9 cellular contexts compared by ENCODE assay signal in genomic region chr1:159891275-159892157, GRCh38. TPM values are rescaled to one million over a fixed set of nuclear protein-coding genes. Genes with fewer than 3 reads are reported as not detected.
DNase-seq lines count a peak whose midpoint lies in the region; ATAC-seq and TF ChIP-seq lines count a peak whose summit lies in the region.
"Had no signal": no experiment of that assay in that cellular context is flagged by ENCODE, and none has a peak within 500 bp of the region (broad histone marks: within the 10 kb centered on the region; RNA-seq: fewer than 3 reads in every experiment).

No MANE protein-coding gene starts in this region.

- no peaks in the 10 kb centered on the region for H3F3A ChIP-seq in OCI-LY1 (ENCODE audit: insufficient read depth, low read length)

- H3K79me2 ChIP-seq in OCI-LY1 (ENCODE audit: insufficient read depth, low read length), result no peaks in the 10 kb centered on the region

- no peak overlapping the region for H3K14ac ChIP-seq in IMR-90 (replicated peaks; ENCODE audit: low read depth, low read length)

- intact Hi-C loops in IMR-90 (cut with micrococcal nuclease), result loop anchor here (1.0 to 2.0 kb wide), 7 partner anchors 33 to 731 kb away; partner anchors contain the start of genes DUSP23 and TAGLN2

- H3K4me3 ChIP-seq in IMR-90 (ENCODE audit: insufficient read depth, low read depth, low read length), result no peak overlapping the region
- H3K4me3 ChIP-seq in OCI-LY1 (ENCODE audit: low read depth, low read length, poor library complexity, severe bottlenecking), result no peak overlapping the region
- no peak overlapping the region for H3K4me3 ChIP-seq in epithelial cell of proximal tubule (ENCODE audit: low read depth, low read length)

- no peak overlapping the region for H3K9ac ChIP-seq in IMR-90 (ENCODE audit: low read depth, low read length)
- H3K9ac ChIP-seq in OCI-LY1 (ENCODE audit: low read length), result no peak overlapping the region

- H3K4me3 Mint-ChIP-seq in naive thymus-derived CD8-positive, alpha-beta T cell, result no peak overlapping the region
- no peak overlapping the region for H3K4me3 Mint-ChIP-seq in stimulated activated effector memory CD8-positive, alpha-beta T cell treated with anti-CD3 and anti-CD28 coated beads, Interleukin-12 subunit alpha, Interleukin-12 subunit beta, amount 100 ng/mL, for 72 hours

- H3K9me3 ChIP-seq in IMR-90 (ENCODE audit: control insufficient read depth, insufficient read depth, low read length), result no peaks in the 10 kb centered on the region
- no peaks in the 10 kb centered on the region for H3K9me3 ChIP-seq in OCI-LY1 (ENCODE audit: low read length)

- H2AK5ac ChIP-seq in IMR-90 (ENCODE audit: low read depth, low read length), result 0 out of 2 replicates have a peak overlapping the region, but pooled peaks have one; percentile 37

- H4K8ac ChIP-seq in IMR-90 (ENCODE audit: low read depth in 2 of 2, low read length in 2 of 2), result peak overlapping the region in 1 of 2 experiments; percentile 11; a peak in 2 of 4 replicates

- H3K9me1 ChIP-seq in IMR-90 (ENCODE audit: insufficient read depth, low read length), result peaks cover 4% of the 10 kb centered on the region

- POLR2A ChIA-PET in IMR-90 (lab: Charles Lee; ENCODE audit: unreplicated experiment), result interaction anchor here (1.0 kb wide), 1 partner anchor 91 kb away, joined by 3 read pairs; no protein-coding TSS in a partner anchor
- POLR2A ChIA-PET in naive thymus-derived CD8-positive, alpha-beta T cell (lab: Charles Lee), result interaction anchor here (0.6 to 3.1 kb wide), 4 partner anchors 18 to 92 kb away, joined by 3 to 18 read pairs (median 4); partner anchors contain the start of gene TAGLN2

- H3K9me3 Mint-ChIP-seq in naive thymus-derived CD8-positive, alpha-beta T cell, result no peaks in the 10 kb centered on the region
- no peaks in the 10 kb centered on the region for H3K9me3 Mint-ChIP-seq in stimulated activated effector memory CD8-positive, alpha-beta T cell treated with anti-CD3 and anti-CD28 coated beads, Interleukin-12 subunit alpha, Interleukin-12 subunit beta, amount 100 ng/mL, for 72 hours

- no peaks in the 10 kb centered on the region for H3K36me3 ChIP-seq in IMR-90 (ENCODE audit: control insufficient read depth, insufficient read depth, low read length)
- no peaks in the 10 kb centered on the region for H3K36me3 ChIP-seq in OCI-LY1 (ENCODE audit: insufficient read depth, low read length)

- CTCF ChIA-PET in IMR-90 (lab: Yijun Ruan, JAX), result interaction anchor here (0.6 to 9.2 kb wide), 28 partner anchors 9 to 730 kb away, joined by 3 to 150 read pairs (median 4); partner anchors contain the start of gene DUSP23

- peak overlapping the region; percentile 81 for H2AK9ac ChIP-seq in IMR-90 (replicated peaks; ENCODE audit: low read depth, low read length, poor library complexity)

- TF ChIP-seq CTCF in IMR-90 (conservative IDR thresholded peaks at IDR 0.05; ENCODE audit: low read depth, low read length) (peak; percentile 100; the same call in 1 of the 2 replicates), OCI-LY1 (IDR thresholded peaks at IDR 0.05; ENCODE audit: low read length) (peak; percentile 98), epithelial cell of proximal tubule (conservative IDR thresholded peaks at IDR 0.05; ENCODE audit: low read depth, low read length) (peak; percentile 100)

- H4K20me1 ChIP-seq in IMR-90 (ENCODE audit: insufficient read depth, low read length) (0 out of 2 replicates have a peak, but pooled peaks cover 3% of the 10 kb centered on the region), OCI-LY1 (ENCODE audit: insufficient read depth, low read length) (no peaks in the 10 kb centered on the region)

- H3K56ac ChIP-seq in IMR-90 (ENCODE audit: extremely low read depth, insufficient read depth, low read length), result no peak overlapping the region

- 0 out of 3 replicates have a peak overlapping the region, but pooled peaks have one; percentile 1 for H2BK15ac ChIP-seq in IMR-90 (ENCODE audit: low read depth, low read length)

- no peak overlapping the region for H4K91ac ChIP-seq in IMR-90 (ENCODE audit: insufficient read depth, low read depth, low read length)

- H3K27ac ChIP-seq in IMR-90 (ENCODE audit: insufficient read depth, low read length) (no peak overlapping the region), OCI-LY1 (ENCODE audit: low read depth, low read length, poor library complexity, severe bottlenecking) (no peak overlapping the region)

- H3K27ac Mint-ChIP-seq in naive thymus-derived CD8-positive, alpha-beta T cell, result peak overlapping the region in 5 of 10 donors; percentile 7 to 76 (median 50)
- H3K27ac Mint-ChIP-seq in stimulated activated effector memory CD8-positive, alpha-beta T cell treated with anti-CD3 and anti-CD28 coated beads, Interleukin-12 subunit alpha, Interleukin-12 subunit beta, amount 100 ng/mL, for 72 hours, result no peak overlapping the region

- no peak overlapping the region for H3K18ac ChIP-seq in IMR-90 (ENCODE audit: low read depth, low read length)

- in situ Hi-C loops in IMR-90 (cut with MboI; ENCODE audit: low sequenced_read_pairs), result loop anchor here (5.0 to 25.0 kb wide), 2 partner anchors 94 to 679 kb away; partner anchors contain the start of gene ACKR1

- no peaks in the 10 kb centered on the region for H3K9me2 ChIP-seq in OCI-LY1 (ENCODE audit: low read depth, low read length)

- H3K4me2 ChIP-seq in IMR-90 (ENCODE audit: low read depth, low read length), result no peak overlapping the region
- no peak overlapping the region for H3K4me2 ChIP-seq in OCI-LY1 (ENCODE audit: low read length)

- H2BK120ac ChIP-seq in IMR-90 (ENCODE audit: low read depth, low read length), result 0 out of 2 replicates have a peak overlapping the region, but pooled peaks have one; percentile 0

- H3K23ac ChIP-seq in IMR-90 (ENCODE audit: low read depth, low read length), result no peak overlapping the region

- no peaks in the 10 kb centered on the region for H3K36me3 Mint-ChIP-seq in naive thymus-derived CD8-positive, alpha-beta T cell
- H3K36me3 Mint-ChIP-seq in stimulated activated effector memory CD8-positive, alpha-beta T cell treated with anti-CD3 and anti-CD28 coated beads, Interleukin-12 subunit alpha, Interleukin-12 subunit beta, amount 100 ng/mL, for 72 hours, result peaks cover 4% of the 10 kb centered on the region

- no peak overlapping the region for H2BK5ac ChIP-seq in IMR-90 (ENCODE audit: low read depth, low read length, poor library complexity, severe bottlenecking)

- H3K4me1 Mint-ChIP-seq in naive thymus-derived CD8-positive, alpha-beta T cell, result peaks cover 0 to 24% (median 16%) of the 10 kb centered on the region in 4 donors
- H3K4me1 Mint-ChIP-seq in stimulated activated effector memory CD8-positive, alpha-beta T cell treated with anti-CD3 and anti-CD28 coated beads, Interleukin-12 subunit alpha, Interleukin-12 subunit beta, amount 100 ng/mL, for 72 hours, result peaks cover 23% of the 10 kb centered on the region

- peak; percentile 74 for TF ChIP-seq POLR2A in IMR-90 (IDR thresholded peaks at IDR 0.05; ENCODE audit: low read depth, low read length)

- H4K5ac ChIP-seq in IMR-90 (ENCODE audit: low read depth, low read length), result no peak overlapping the region

- no peaks in the 10 kb centered on the region for H3K27me3 Mint-ChIP-seq in naive thymus-derived CD8-positive, alpha-beta T cell

- DNase-seq in CMK (ENCODE audit: low read depth) (peak; percentile 80), IMR-90 (peak; percentile 91), epithelial cell of proximal tubule (ENCODE audit: low read depth) (no peak)
- peak; percentile 86 for DNase-seq in activated CD8-positive, alpha-beta memory T cell treated with anti-CD3 and anti-CD28 coated beads, Interleukin-2, amount 50 U/mL, for 48 hours
- peak; percentile 58 to 88 (median 74) for DNase-seq in naive thymus-derived CD8-positive, alpha-beta T cell
- DNase-seq in stimulated activated effector memory CD8-positive, alpha-beta T cell treated with anti-CD3 and anti-CD28 coated beads, Interleukin-12 subunit alpha, Interleukin-12 subunit beta, amount 100 ng/mL, for 72 hours (ENCODE audit: low spot score in 2 of 2), result peak; percentile 70 to 86

- H2BK20ac ChIP-seq in IMR-90 (ENCODE audit: low read depth, low read length), result peak overlapping the region; percentile 38; the same call in 1 of the 2 replicates

- ATAC-seq in GM19468 (IDR thresholded peaks at IDR 0.05; ENCODE audit: extremely low read depth, unreplicated experiment) (peak; percentile 59), IMR-90 (ENCODE audit: low read depth) (peak; percentile 84)
- peak; percentile 98 to 99 for ATAC-seq in naive thymus-derived CD8-positive, alpha-beta T cell
- peak; percentile 93 for ATAC-seq in stimulated activated effector memory CD8-positive, alpha-beta T cell treated with anti-CD3 and anti-CD28 coated beads, Interleukin-12 subunit alpha, Interleukin-12 subunit beta, amount 100 ng/mL, for 72 hours

- dilution Hi-C loops in IMR-90 (cut with HindIII; ENCODE audit: low sequenced_read_pairs, unreplicated experiment), result loop anchor here (25.0 kb wide), 1 partner anchor 104 kb away; the partner anchor contains the start of gene DUSP23

- 0% methylated on average over 2 of the region's 7 CpGs; no CpG with 5 or more reads in 1 of the 2 experiments for WGBS in IMR-90 (ENCODE audit: extremely low coverage in 2 of 2, insufficient read length in 1 of 2), 2 experiments

- H2AFZ ChIP-seq in IMR-90 (replicated peaks; ENCODE audit: low read length, poor library complexity) (peak overlapping the region; percentile 82), OCI-LY1 (ENCODE audit: low read length) (no peak overlapping the region)

- peaks cover 0 to 4% of the 10 kb centered on the region in 2 experiments; a peak in 2 of 4 replicates for H3K79me1 ChIP-seq in IMR-90 (ENCODE audit: low read depth in 1 of 2, low read length in 2 of 2)

- peaks cover 13% of the 10 kb centered on the region for H3K4me1 ChIP-seq in IMR-90 (ENCODE audit: control insufficient read depth, insufficient read depth, low read length)
- no peaks in the 10 kb centered on the region for H3K4me1 ChIP-seq in OCI-LY1 (ENCODE audit: insufficient read depth, low read length, severe bottlenecking)

- H3K27me3 ChIP-seq in IMR-90 (ENCODE audit: control insufficient read depth, insufficient read depth, low read length) (no peaks in the 10 kb centered on the region), OCI-LY1 (ENCODE audit: insufficient read depth, low read length) (0 out of 2 replicates have a peak, but pooled peaks cover 3% of the 10 kb centered on the region)

- 0 out of 2 replicates have a peak overlapping the region, but pooled peaks have one; percentile 42 for H3K4ac ChIP-seq in IMR-90 (ENCODE audit: low read depth, low read length)

- no TSS peak for BruUV-seq in IMR-90 (replicated peaks; lab: Mats Ljungman, UMichigan)

- TF ChIP-seq RAD21 in IMR-90 (IDR thresholded peaks at IDR 0.05; ENCODE audit: low read length), result peak; percentile 100

RNA-seq across cellular contexts. Expression of gene CFAP45, which starts 8.4 kb away (rescaled TPM):
- 0.56 and 0.72 TPM in 2 replicates for total RNA-seq in IMR-90 (2012; rRNA removed)
- polyA plus RNA-seq in IMR-90 (2012; rRNA removed), result 0.51 and 0.55 TPM in 2 replicates
- polyA plus RNA-seq in IMR-90 (2012; cell fraction: cytosol; rRNA removed), result 0.14 and 0.71 TPM in 2 replicates
- 0.63 and 1.3 TPM in 2 replicates for polyA plus RNA-seq in IMR-90 (2012; cell fraction: nucleus; rRNA removed; ENCODE audit: low replicate concordance)
- total RNA-seq in epithelial cell of proximal tubule, result 0.46 and 0.65 TPM in 2 replicates
- 1 to 10 TPM; 1.3 to 1.5 TPM for total RNA-seq in naive thymus-derived CD8-positive, alpha-beta T cell
- under 1 TPM in 1 of 3 donors, not detected in 2; 0.33 TPM for polyA plus RNA-seq in naive thymus-derived CD8-positive, alpha-beta T cell

RNA-seq across cellular contexts. Expression of gene VSIG8, which starts 29.1 kb away (rescaled TPM):
- not detected in 2 replicates for total RNA-seq in IMR-90 (2012; rRNA removed)
- not detected in 2 replicates for polyA plus RNA-seq in IMR-90 (2012; rRNA removed)
- 0.05 TPM in 1 of 2 replicates, not detected in the other for polyA plus RNA-seq in IMR-90 (2012; cell fraction: cytosol; rRNA removed)
- polyA plus RNA-seq in IMR-90 (2012; cell fraction: nucleus; rRNA removed; ENCODE audit: low replicate concordance), result 0.05 and 0.37 TPM in 2 replicates
- total RNA-seq in epithelial cell of proximal tubule, result not detected in 2 replicates
- not detected for total RNA-seq in naive thymus-derived CD8-positive, alpha-beta T cell
- polyA plus RNA-seq in naive thymus-derived CD8-positive, alpha-beta T cell, result not detected
- total RNA-seq: T-helper 2 cell treated with Interferon-gamma antibody and Interleukin-4, amounts not matched to agents 100 ng/mL and 5 ng/mL, for 36 hours had no signal

RNA-seq across cellular contexts. Expression of gene TAGLN2, which starts 33.8 kb away (rescaled TPM):
- total RNA-seq in IMR-90 (2012; rRNA removed) (365 and 440 TPM in 2 replicates), epithelial cell of proximal tubule (584 and 1,256 TPM in 2 replicates)
- polyA plus RNA-seq in IMR-90 (2012; rRNA removed), result 634 and 646 TPM in 2 replicates
- 328 and 686 TPM in 2 replicates for polyA plus RNA-seq in IMR-90 (2012; cell fraction: cytosol; rRNA removed)
- 327 and 351 TPM in 2 replicates for polyA plus RNA-seq in IMR-90 (2012; cell fraction: nucleus; rRNA removed; ENCODE audit: low replicate concordance)
- total RNA-seq in naive thymus-derived CD8-positive, alpha-beta T cell, result 100 to 1,000 TPM; 125 to 136 TPM
- polyA plus RNA-seq in naive thymus-derived CD8-positive, alpha-beta T cell, result 100 to 1,000 TPM; 477 to 825 (median 609) TPM

RNA-seq across cellular contexts. Expression of gene IGSF9, which starts 53.9 kb away (rescaled TPM):
- total RNA-seq in IMR-90 (2012; rRNA removed), result not detected in 2 replicates
- 0.05 and 0.07 TPM in 2 replicates for polyA plus RNA-seq in IMR-90 (2012; rRNA removed)
- polyA plus RNA-seq in IMR-90 (2012; cell fraction: cytosol; rRNA removed), result 0.02 and 0.05 TPM in 2 replicates
- 0.07 and 0.29 TPM in 2 replicates for polyA plus RNA-seq in IMR-90 (2012; cell fraction: nucleus; rRNA removed; ENCODE audit: low replicate concordance)
- 1.4 and 2.0 TPM in 2 replicates for total RNA-seq in epithelial cell of proximal tubule
- total RNA-seq in naive thymus-derived CD8-positive, alpha-beta T cell, result under 1 TPM; 0.16 to 0.21 TPM
- polyA plus RNA-seq in naive thymus-derived CD8-positive, alpha-beta T cell, result not detected
